Comparison of ENCODE assay signal across 1 cellular context in the genomic region with DNA sequence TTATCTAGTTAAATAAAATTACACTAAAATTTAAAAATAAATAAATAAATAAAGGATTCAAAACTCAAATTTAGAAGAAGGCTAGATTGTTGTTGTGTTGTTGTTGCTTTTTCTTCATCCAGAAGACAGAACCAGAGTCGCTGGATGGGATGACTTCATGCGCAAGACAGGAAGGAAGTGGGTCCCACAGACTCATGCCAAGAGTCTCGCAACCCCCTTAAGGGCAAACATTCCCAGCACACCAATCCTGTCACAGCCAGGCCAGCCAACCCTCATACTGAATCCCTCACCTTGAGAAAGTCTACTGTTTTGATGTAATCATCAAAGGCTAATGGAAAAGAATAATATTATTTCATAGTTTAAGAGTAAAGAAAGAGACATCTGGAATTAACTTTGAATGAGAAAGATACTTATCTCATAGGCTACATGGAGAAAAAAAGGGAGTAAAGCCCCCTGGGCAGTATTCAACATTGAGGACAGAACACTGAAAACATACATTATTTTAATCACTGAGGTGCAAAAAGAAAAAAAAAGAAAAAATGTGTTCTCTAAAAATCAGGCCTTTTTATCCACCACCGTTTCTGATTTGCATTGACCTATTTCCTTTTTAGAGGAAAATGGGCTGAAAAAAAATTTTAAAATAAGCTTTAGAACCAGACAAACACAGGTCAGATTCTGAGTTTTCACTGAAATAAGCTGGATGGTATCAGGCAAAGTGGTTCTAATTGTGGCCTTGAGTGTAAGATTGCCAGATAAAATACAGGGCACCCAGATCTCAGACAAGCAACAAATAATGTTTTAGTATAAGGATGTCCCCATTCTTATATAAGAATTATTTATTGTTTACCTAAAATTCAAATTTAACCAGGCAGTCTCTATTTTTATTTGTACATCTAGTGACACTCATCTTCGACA.
TF ChIP-seq lines count a peak whose summit lies in the region.

No MANE protein-coding gene starts in this region.

TF ChIP-seq in SK-N-SH, 30 proteins besides CTCF, POLR2A, EP300 and RAD21 (continued from another document):
- TF ChIP-seq, protein P1, sequence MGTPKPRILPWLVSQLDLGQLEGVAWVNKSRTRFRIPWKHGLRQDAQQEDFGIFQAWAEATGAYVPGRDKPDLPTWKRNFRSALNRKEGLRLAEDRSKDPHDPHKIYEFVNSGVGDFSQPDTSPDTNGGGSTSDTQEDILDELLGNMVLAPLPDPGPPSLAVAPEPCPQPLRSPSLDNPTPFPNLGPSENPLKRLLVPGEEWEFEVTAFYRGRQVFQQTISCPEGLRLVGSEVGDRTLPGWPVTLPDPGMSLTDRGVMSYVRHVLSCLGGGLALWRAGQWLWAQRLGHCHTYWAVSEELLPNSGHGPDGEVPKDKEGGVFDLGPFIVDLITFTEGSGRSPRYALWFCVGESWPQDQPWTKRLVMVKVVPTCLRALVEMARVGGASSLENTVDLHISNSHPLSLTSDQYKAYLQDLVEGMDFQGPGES (IDR thresholded peaks at IDR 0.05; ENCODE audit: low read depth, low read length) = no peak
- no peak for TF ChIP-seq EZH2phosphoT487 (IDR thresholded peaks at IDR 0.05; ENCODE audit: borderline replicate concordance, low read depth)
- 0 out of 2 replicates have a peak, but pooled peaks have one; percentile 8 for TF ChIP-seq TEAD4 (IDR thresholded peaks at IDR 0.05; ENCODE audit: borderline replicate concordance, insufficient read depth)
- no peak for TF ChIP-seq SIN3A (IDR thresholded peaks at IDR 0.05; ENCODE audit: borderline replicate concordance, low read depth, low read length)
- TF ChIP-seq, protein P2, sequence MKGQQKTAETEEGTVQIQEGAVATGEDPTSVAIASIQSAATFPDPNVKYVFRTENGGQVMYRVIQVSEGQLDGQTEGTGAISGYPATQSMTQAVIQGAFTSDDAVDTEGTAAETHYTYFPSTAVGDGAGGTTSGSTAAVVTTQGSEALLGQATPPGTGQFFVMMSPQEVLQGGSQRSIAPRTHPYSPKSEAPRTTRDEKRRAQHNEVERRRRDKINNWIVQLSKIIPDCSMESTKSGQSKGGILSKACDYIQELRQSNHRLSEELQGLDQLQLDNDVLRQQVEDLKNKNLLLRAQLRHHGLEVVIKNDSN (IDR thresholded peaks at IDR 0.05; ENCODE audit: borderline replicate concordance, low read depth) = no peak
- TF ChIP-seq, protein P3, sequence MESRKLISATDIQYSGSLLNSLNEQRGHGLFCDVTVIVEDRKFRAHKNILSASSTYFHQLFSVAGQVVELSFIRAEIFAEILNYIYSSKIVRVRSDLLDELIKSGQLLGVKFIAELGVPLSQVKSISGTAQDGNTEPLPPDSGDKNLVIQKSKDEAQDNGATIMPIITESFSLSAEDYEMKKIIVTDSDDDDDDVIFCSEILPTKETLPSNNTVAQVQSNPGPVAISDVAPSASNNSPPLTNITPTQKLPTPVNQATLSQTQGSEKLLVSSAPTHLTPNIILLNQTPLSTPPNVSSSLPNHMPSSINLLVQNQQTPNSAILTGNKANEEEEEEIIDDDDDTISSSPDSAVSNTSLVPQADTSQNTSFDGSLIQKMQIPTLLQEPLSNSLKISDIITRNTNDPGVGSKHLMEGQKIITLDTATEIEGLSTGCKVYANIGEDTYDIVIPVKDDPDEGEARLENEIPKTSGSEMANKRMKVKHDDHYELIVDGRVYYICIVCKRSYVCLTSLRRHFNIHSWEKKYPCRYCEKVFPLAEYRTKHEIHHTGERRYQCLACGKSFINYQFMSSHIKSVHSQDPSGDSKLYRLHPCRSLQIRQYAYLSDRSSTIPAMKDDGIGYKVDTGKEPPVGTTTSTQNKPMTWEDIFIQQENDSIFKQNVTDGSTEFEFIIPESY (IDR thresholded peaks at IDR 0.05; ENCODE audit: borderline replicate concordance, low read depth) = no peak
- no peak for TF ChIP-seq MXI1 (IDR thresholded peaks at IDR 0.05; ENCODE audit: low read depth, low read length)
- TF ChIP-seq, protein P4, sequence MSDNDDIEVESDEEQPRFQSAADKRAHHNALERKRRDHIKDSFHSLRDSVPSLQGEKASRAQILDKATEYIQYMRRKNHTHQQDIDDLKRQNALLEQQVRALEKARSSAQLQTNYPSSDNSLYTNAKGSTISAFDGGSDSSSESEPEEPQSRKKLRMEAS (IDR thresholded peaks at IDR 0.05; ENCODE audit: low read depth) = no peak
- TF ChIP-seq NRF1 (IDR thresholded peaks at IDR 0.05; ENCODE audit: low read depth, low read length) = no peak
- TF ChIP-seq TAF1 (IDR thresholded peaks at IDR 0.05; ENCODE audit: borderline replicate concordance, low read depth, low read length) = no peak
- TF ChIP-seq RFX5 (IDR thresholded peaks at IDR 0.05; ENCODE audit: low read length) = no peak
- peak; percentile 39; the same call in 1 of the 2 replicates for TF ChIP-seq TCF12 (IDR thresholded peaks at IDR 0.05)
